8 cellular contexts compared by ENCODE assay signal in genomic region chr18:77131652-77132368, GRCh38. TPM values are rescaled to one million over a fixed set of nuclear protein-coding genes. Genes with fewer than 3 reads are reported as not detected.
A peak's percentile ranks its signal among the peaks of the same experiment; 100 is the strongest.
DNase-seq lines count a peak whose midpoint lies in the region; ATAC-seq, FAIRE-seq and TF ChIP-seq lines count a peak whose summit lies in the region.

No MANE protein-coding gene starts in this region.

- H3K36me3 Mint-ChIP-seq in activated T-helper 17 cell treated with anti-CD3 and anti-CD28 coated beads, Interleukin-2, amount 50 U/mL, for 72 hours (ENCODE audit: low read depth): peaks cover 46% of the 10 kb centered on the region

- H3K9me3 Mint-ChIP-seq in activated T-helper 17 cell treated with anti-CD3 and anti-CD28 coated beads, Interleukin-2, amount 50 U/mL, for 72 hours: no peaks in the 10 kb centered on the region

- intact Hi-C loops in pancreas (cut with DNase I): no loop called here

- H3K36me3 ChIP-seq in pancreas: no peaks in the 10 kb centered on the region

- H3K27ac Mint-ChIP-seq in activated T-helper 17 cell treated with anti-CD3 and anti-CD28 coated beads, Interleukin-2, amount 50 U/mL, for 72 hours: peak overlapping the region; percentile 96

- H3K27me3 Mint-ChIP-seq in activated T-helper 17 cell treated with anti-CD3 and anti-CD28 coated beads, Interleukin-2, amount 50 U/mL, for 72 hours: no peaks in the 10 kb centered on the region

- peak overlapping the region; percentile 84 to 95 (median 94) for H3K4me3 ChIP-seq in pancreas

- DNase-seq in NCI-H1092 (lab: John Stamatoyannopoulos, UW) (peak; percentile 55), glomerular visceral epithelial cell (ENCODE audit: extremely low spot score) (peak; percentile 58), pancreas (peak; percentile 65 to 91 (median 79)), COLO829 (ENCODE audit: low spot score) (no peak), middle frontal gyrus (ENCODE audit: extremely low spot score, low spot score) (no peak)

- peak overlapping the region; percentile 90 to 99 (median 96) for H3K27ac ChIP-seq in pancreas

- H3K9me3 ChIP-seq in pancreas: no peaks in the 10 kb centered on the region

- H3K4me3 Mint-ChIP-seq in activated T-helper 17 cell treated with anti-CD3 and anti-CD28 coated beads, Interleukin-2, amount 50 U/mL, for 72 hours: peak overlapping the region; percentile 95

- TF ChIP-seq CTCF in pancreas (IDR thresholded peaks at IDR 0.05): no peak

- FAIRE-seq in pancreas (lab: Jason Lieb, UNC): no peak

- ATAC-seq in GM18511 (IDR thresholded peaks at IDR 0.05; ENCODE audit: unreplicated experiment) (peak; percentile 61), HG02571 (IDR thresholded peaks at IDR 0.05; ENCODE audit: unreplicated experiment) (peak; percentile 59), pancreas (peak; percentile 64 to 75 (median 74))
- ATAC-seq in activated T-helper 17 cell treated with anti-CD3 and anti-CD28 coated beads, Interleukin-2, amount 50 U/mL, for 72 hours (replicated peaks): peak; percentile 57

- H3K27me3 ChIP-seq in pancreas: no peaks in the 10 kb centered on the region

- peaks cover 3 to 30% (median 21%) of the 10 kb centered on the region in 3 donors for H3K4me1 ChIP-seq in pancreas

- peaks cover 34% of the 10 kb centered on the region for H3K4me1 Mint-ChIP-seq in activated T-helper 17 cell treated with anti-CD3 and anti-CD28 coated beads, Interleukin-2, amount 50 U/mL, for 72 hours

- 1% methylated on average over 52 to 76 of the region's 76 CpGs for WGBS in pancreas, 2 donors

RNA-seq across cellular contexts. Expression of gene MBP, which starts 0.8 kb away (rescaled TPM):
- 10 to 100 TPM; 55.7 to 66.5 TPM for total RNA-seq in activated T-helper 17 cell treated with anti-CD3 and anti-CD28 coated beads, Interleukin-2, amount 50 U/mL, for 72 hours
- total RNA-seq in pancreas: 10 to 100 TPM; 20.2 to 33.5 (median 21.4) TPM
- polyA plus RNA-seq in pancreas: 10 to 100 TPM in 1 of 2 donors, 1 to 10 TPM in 1; 6.3 to 14.3 TPM

Comparison
In these comparisons a context has a peak if more than half of its experiments do, and no peak if none do; other contexts are left out.
1. DNase-seq: peak in NCI-H1092 (single experiment), glomerular visceral epithelial cell (single experiment) and pancreas (6 of 6); none in COLO829 (single experiment) and middle frontal gyrus (single experiment).
2. Peak in every context shown above with its lines, with median percentiles within 50 percentile points of each other: ATAC-seq.